ENCODE assay signal across 9 cellular contexts in genomic region chr3:195892355-195893120, GRCh38. TPM values are rescaled to one million over a fixed set of nuclear protein-coding genes. Genes with fewer than 3 reads are reported as not detected.
DNase-seq lines count a peak whose midpoint lies in the region; ATAC-seq, FAIRE-seq and TF ChIP-seq lines count a peak whose summit lies in the region.
"Had no signal": no experiment of that assay in that cellular context is flagged by ENCODE, and none has a peak within 500 bp of the region (broad histone marks: within the 10 kb centered on the region; RNA-seq: fewer than 3 reads in every experiment).

No MANE protein-coding gene starts in this region.

- TF ChIP-seq RAD21 in K562 (CRISPR knock-in tag; conservative IDR thresholded peaks at IDR 0.05 in 1 of 2, IDR thresholded peaks at IDR 0.05 in 1 of 2) = no peak

- H3K9me3 ChIP-seq in HEK293 (ENCODE audit: control insufficient read depth, insufficient read depth, low read depth, low read length) = no peaks in the 10 kb centered on the region
- 0 out of 2 replicates have a peak, but pooled peaks cover 1% of the 10 kb centered on the region for H3K9me3 ChIP-seq in K562 (replicated peaks; ENCODE audit: control insufficient read depth, insufficient read depth, low read depth, low read length)
- H3K9me3 ChIP-seq in smooth muscle cell (replicated peaks; ENCODE audit: low read depth) = no peaks in the 10 kb centered on the region
- H3K9me3 ChIP-seq in Caco-2 = no peaks in the 10 kb centered on the region

- no peak for ATAC-seq in K562
- no peak for ATAC-seq in esophagus mucosa
- ATAC-seq in HG02759 (IDR thresholded peaks at IDR 0.05; ENCODE audit: unreplicated experiment) = no peak

- H3K4me1 Mint-ChIP-seq in Caco-2 (ENCODE audit: low read depth, unreplicated experiment) = peaks cover 15% of the 10 kb centered on the region

- no peak overlapping the region for H2AFZ ChIP-seq in K562 (ENCODE audit: low read depth, low read length)
- no peak overlapping the region for H2AFZ ChIP-seq in smooth muscle cell (ENCODE audit: low read depth)

- H3K36me3 ChIP-seq in HEK293 (ENCODE audit: control insufficient read depth in 2 of 2, insufficient read depth in 1 of 2, low read length in 2 of 2) = peaks cover 0 to 15% of the 10 kb centered on the region in 2 experiments; a peak in 1 of 3 replicates
- peaks cover 4% of the 10 kb centered on the region; the same call in 1 of the 3 replicates for H3K36me3 ChIP-seq in K562 (ENCODE audit: control insufficient read depth, insufficient read depth, low read length)
- H3K36me3 ChIP-seq in smooth muscle cell (ENCODE audit: low read depth) = no peaks in the 10 kb centered on the region
- no peaks in the 10 kb centered on the region for H3K36me3 ChIP-seq in Caco-2 (ENCODE audit: control insufficient read depth, insufficient read depth, low read length)

- peaks cover 8% of the 10 kb centered on the region for H3K9me1 ChIP-seq in K562 (ENCODE audit: control insufficient read depth, insufficient read depth, low read length)

- peaks cover 16% of the 10 kb centered on the region for H3F3A ChIP-seq in smooth muscle cell (ENCODE audit: low read depth)

- H3K79me2 ChIP-seq in K562 (ENCODE audit: control insufficient read depth, insufficient read depth, low read length) = peaks cover 5% of the 10 kb centered on the region; the same call in 1 of the 3 replicates
- H3K79me2 ChIP-seq in smooth muscle cell (ENCODE audit: low read depth) = no peaks in the 10 kb centered on the region

- WGBS in K562 (ENCODE audit: insufficient coverage, low coverage, missing lambda C conversion rate) = 65% methylated on average over 15 of the region's 28 CpGs
- WGBS in smooth muscle cell (ENCODE audit: low lambda C conversion rate) = 68% methylated on average over 20 of the region's 28 CpGs

- BruUV-seq in K562 (replicated peaks; lab: Mats Ljungman, UMichigan) = no TSS peak
- BruUV-seq in Caco-2 (replicated peaks; lab: Mats Ljungman, UMichigan) = no TSS peak

- peaks cover 3% of the 10 kb centered on the region; the same call in 1 of the 2 replicates for H4K20me1 ChIP-seq in K562 (replicated peaks; ENCODE audit: control insufficient read depth, insufficient read depth, low read length)
- H4K20me1 ChIP-seq in smooth muscle cell (ENCODE audit: low read depth) = peaks cover 24% of the 10 kb centered on the region

- no peak for TF ChIP-seq POLR2A in K562 (conservative IDR thresholded peaks at IDR 0.05)

- no peaks in the 10 kb centered on the region for H3K9me3 Mint-ChIP-seq in Caco-2 (ENCODE audit: unreplicated experiment)

- in situ Hi-C loops in K562 (cut with MboI) = loop anchor here (5.0 to 25.0 kb wide), 2 partner anchors 35 to 620 kb away; partner anchors contain the start of genes RNF168 and SMCO1
- in situ Hi-C loops in GM13976 (cut with MboI; ENCODE audit: low sequenced_read_pairs, unreplicated experiment) = no loop called here

- no peak overlapping the region for H3K27ac Mint-ChIP-seq in Caco-2 (ENCODE audit: unreplicated experiment)

- DNase-seq in K562 (ENCODE audit: extremely low read depth in 1 of 4, low spot score in 3 of 4) (peak in 3 of 4 experiments; percentile 28 to 51 (median 46)), islet precursor cell (peak; percentile 78), smooth muscle cell (lab: John Stamatoyannopoulos, UW; ENCODE audit: unreplicated experiment) (peak; percentile 45), GM13976 (ENCODE audit: low spot score) (no peak), Caco-2 (no peak)
- DNase-seq: NCI-H1436 had no signal

- CTCF ChIA-PET in HEK293 (lab: Yijun Ruan, JAX) (no interaction called here), K562 (lab: Yijun Ruan, JAX; ENCODE audit: low intra/inter-chr PET ratio) (interaction anchor here (4.3 kb wide), 1 partner anchor 31 kb away, joined by 59 read pairs; no protein-coding TSS in a partner anchor), Caco-2 (lab: Charles Lee) (interaction anchor here (0.5 to 2.9 kb wide), 3 partner anchors 16 to 33 kb away, joined by 3 to 23 read pairs (median 9); partner anchors contain the start of gene TNK2)

- POLR2A ChIA-PET in HEK293 (lab: Yijun Ruan, JAX) (no interaction called here), K562 (lab: Yijun Ruan, JAX) (interaction anchor here (1.3 kb wide), 1 partner anchor 15 kb away, joined by 3 read pairs; no protein-coding TSS in a partner anchor), Caco-2 (lab: Charles Lee) (no interaction called here)

- peak overlapping the region in 1 of 2 experiments; percentile 80; a peak in 2 of 4 replicates for H3K9ac ChIP-seq in K562 (ENCODE audit: insufficient read depth in 1 of 2, low read depth in 2 of 2, low read length in 2 of 2)
- no peak overlapping the region for H3K9ac ChIP-seq in smooth muscle cell (ENCODE audit: low read depth)

- TF ChIP-seq CTCF in HEK293 (tag by site-specific recombination; IDR thresholded peaks at IDR 0.05) (no peak), K562 (IDR thresholded peaks at IDR 0.05 in 2 of 3, conservative IDR thresholded peaks at IDR 0.05 in 1 of 3; ENCODE audit: insufficient read depth in 2 of 3, low read depth in 1 of 3, low read length in 3 of 3) (no peak), smooth muscle cell (IDR thresholded peaks at IDR 0.05; ENCODE audit: borderline replicate concordance, insufficient read depth, poor library complexity, severe bottlenecking) (no peak), GM13976 (IDR thresholded peaks at IDR 0.05; ENCODE audit: borderline replicate concordance, control extremely low read depth, extremely low read depth, insufficient read depth, missing control alignments) (no peak), Caco-2 (IDR thresholded peaks at IDR 0.05; ENCODE audit: insufficient read depth in 1 of 2, low read depth in 1 of 2, low read length in 1 of 2, severe bottlenecking in 1 of 2, unreplicated experiment in 1 of 2) (no peak)

- H3K27ac ChIP-seq in HEK293 (ENCODE audit: extremely low read depth, low read depth, low read length) (no peak overlapping the region), K562 (ENCODE audit: extremely low read depth, low read depth, low read length) (no peak overlapping the region), smooth muscle cell (ENCODE audit: low read depth) (no peak overlapping the region)

- intact Hi-C loops in K562 (cut with micrococcal nuclease) (no loop called here), Caco-2 (cut with micrococcal nuclease; ENCODE audit: unreplicated experiment) (no loop called here)

- H3K4me2 ChIP-seq in K562 (ENCODE audit: insufficient read depth, low read length) = no peak overlapping the region
- peak overlapping the region; percentile 61 for H3K4me2 ChIP-seq in smooth muscle cell

- no peak overlapping the region for H3K4me3 Mint-ChIP-seq in Caco-2 (ENCODE audit: unreplicated experiment)

- H3K4me3 ChIP-seq in HEK293 (ENCODE audit: low read depth, low read length) (no peak overlapping the region), K562 (no peak overlapping the region), smooth muscle cell (no peak overlapping the region), Caco-2 (ENCODE audit: low read depth, low read length) (no peak overlapping the region)

- FAIRE-seq in K562 (lab: Jason Lieb, UNC) = no peak

- no peaks in the 10 kb centered on the region for H3K27me3 ChIP-seq in K562 (ENCODE audit: control insufficient read depth in 2 of 2, insufficient read depth in 2 of 2, low read length in 2 of 2)
- H3K27me3 ChIP-seq in smooth muscle cell (ENCODE audit: low read depth) = no peaks in the 10 kb centered on the region
- no peaks in the 10 kb centered on the region for H3K27me3 ChIP-seq in Caco-2 (replicated peaks; ENCODE audit: control insufficient read depth, insufficient read depth, low read length)

- no peaks in the 10 kb centered on the region for H3K27me3 Mint-ChIP-seq in Caco-2 (ENCODE audit: insufficient read depth, unreplicated experiment)

- peaks cover 9% of the 10 kb centered on the region; the same call in 1 of the 2 replicates for H3K4me1 ChIP-seq in HEK293 (ENCODE audit: control insufficient read depth, insufficient read depth, low read length)
- peaks cover 26 to 79% of the 10 kb centered on the region in 2 experiments for H3K4me1 ChIP-seq in K562 (replicated peaks in 1 of 2; ENCODE audit: control insufficient read depth in 2 of 2, insufficient read depth in 2 of 2, low read length in 2 of 2)
- peaks cover 36% of the 10 kb centered on the region for H3K4me1 ChIP-seq in smooth muscle cell (ENCODE audit: low read depth)
- peaks cover 7% of the 10 kb centered on the region for H3K4me1 ChIP-seq in Caco-2

- no peak for TF ChIP-seq EP300 in K562 (IDR thresholded peaks at IDR 0.05; ENCODE audit: low read length)

- peaks cover 14% of the 10 kb centered on the region for H3K36me3 Mint-ChIP-seq in Caco-2 (ENCODE audit: insufficient read depth, unreplicated experiment)

TF ChIP-seq in HEK293, 187 proteins besides CTCF, POLR2A, EP300 and RAD21 (continues in another document):
- TF ChIP-seq ZNF623 (tag by site-specific recombination; IDR thresholded peaks at IDR 0.05) = no peak

TF ChIP-seq in K562, 482 proteins besides CTCF, POLR2A, EP300 and RAD21 (continues in another document):
- TF ChIP-seq ZSCAN29 (IDR thresholded peaks at IDR 0.05) = no peak

RNA-seq across cellular contexts. Expression of gene TNK2, which starts 15.8 kb away (rescaled TPM):
- total RNA-seq in K562 (2011; cell fraction: chromatin; rRNA removed; ENCODE audit: low replicate concordance) = 20.1 and 59.7 TPM in 2 replicates
- total RNA-seq in K562 (2011; cell fraction: nucleolus; rRNA removed) = 29.2 and 29.7 TPM in 2 replicates
- 20.2 and 23.4 TPM in 2 replicates for total RNA-seq in K562 (2011; cell fraction: nucleoplasm; rRNA removed)
- 10.9 and 15.3 TPM in 2 replicates for total RNA-seq in K562 (2014; rRNA removed)
- 2.3 and 2.4 TPM in 2 replicates for total RNA-seq in K562 (2014; rRNA removed; fragmentation: Illumina TruSeq; extraction: Trizol)
- 8.2 TPM in 2 replicates for total RNA-seq in K562 (2015; rRNA removed; fragmentation: Illumina TruSeq; extraction: Trizol)
- 22.8 and 33.8 TPM in 2 replicates for total RNA-seq in K562 (2021)
- 5.3 and 6.4 TPM in 2 replicates for polyA plus RNA-seq in K562 (2011; rRNA removed)
- 5.6 and 14.8 TPM in 2 replicates for polyA plus RNA-seq in K562 (2011; cell fraction: cytosol; rRNA removed)
- 34.5 and 55.3 TPM in 2 replicates for polyA plus RNA-seq in K562 (2011; cell fraction: nucleus; rRNA removed)
- 13.8 and 19.9 TPM in 2 replicates for polyA plus RNA-seq in K562 (2012)
- polyA plus RNA-seq in K562 (2014; fragmentation: Illumina TruSeq; extraction: Trizol) = 6.5 and 13.2 TPM in 2 replicates
- polyA plus RNA-seq in K562 (2014; fragmentation: Nextera tagmentation; extraction: Ambion mirVana) = under 1 TPM; 0.03 to 0.14 TPM
- 17.6 and 18.8 TPM in 2 replicates for polyA plus RNA-seq in K562 (2014; rRNA removed)
- polyA minus RNA-seq in K562 (2011; rRNA and poly(A)+ RNA removed) = 2.9 and 5.0 TPM in 2 replicates
- 10.4 and 17.2 TPM in 2 replicates for polyA minus RNA-seq in K562 (2011; cell fraction: cytosol; rRNA and poly(A)+ RNA removed)
- polyA minus RNA-seq in K562 (2011; cell fraction: nucleus; rRNA and poly(A)+ RNA removed) = 9.0 and 9.8 TPM in 2 replicates
- total RNA-seq in smooth muscle cell = 4.3 and 10.6 TPM in 2 replicates
- 2.8 and 8.2 TPM in 2 replicates for polyA plus RNA-seq in smooth muscle cell
- total RNA-seq in esophagus mucosa = 42.6 TPM
- 36.0 and 37.9 TPM in 2 replicates for total RNA-seq in Caco-2 (2022)

Comparison
In these comparisons a context has a peak if more than half of its experiments do, and no peak if none do; other contexts are left out.
1. DNase-seq: peak in K562 (3 of 4), islet precursor cell (single experiment) and smooth muscle cell (single experiment); none in GM13976 (single experiment) and Caco-2 (0 of 2).
2. Of the 44 proteins assayed by ChIP-seq in both K562 and HEK293: peak only in K562: ZBTB7A; only in HEK293: ZNF398; in both: none; in neither: 42.